1 cellular context compared by ENCODE assay signal in the genomic region with DNA sequence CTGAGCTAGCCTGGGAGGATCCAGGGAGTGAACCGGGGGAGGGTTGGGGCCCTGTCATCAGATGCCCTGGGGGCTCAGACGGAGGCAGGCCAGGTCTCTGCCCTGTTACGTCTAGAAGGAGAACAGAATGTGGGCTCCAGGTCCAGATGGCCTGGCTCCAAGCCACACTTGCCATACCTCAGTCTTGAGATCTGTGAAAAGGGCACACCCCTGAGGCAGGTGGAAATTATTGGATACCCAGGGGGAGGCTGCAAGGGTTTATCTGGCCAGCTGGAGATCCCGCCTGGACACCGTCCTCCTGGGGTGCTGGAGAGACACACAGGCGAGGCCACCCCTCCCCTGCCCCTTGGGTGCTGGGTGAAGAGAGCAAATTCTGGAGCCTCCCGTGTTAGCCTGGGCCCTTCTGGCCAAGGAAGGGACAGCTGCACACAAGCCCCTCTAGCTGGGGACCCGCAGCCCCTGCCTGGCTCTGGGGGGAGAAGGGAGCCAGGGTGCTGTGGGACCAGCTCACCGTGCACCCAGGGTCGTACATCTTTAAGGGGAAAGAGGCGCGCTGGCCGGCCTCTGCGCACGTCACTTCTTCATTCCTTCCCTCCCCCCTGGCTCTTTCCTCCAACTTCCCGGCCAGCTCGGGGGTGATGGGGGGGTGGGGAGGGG.
TF ChIP-seq lines count a peak whose summit lies in the region.

No MANE protein-coding gene starts in this region.

TF ChIP-seq in A549, 52 proteins besides CTCF, POLR2A, EP300 and RAD21 (continued from another document):
- TF ChIP-seq MAZ (IDR thresholded peaks at IDR 0.05; ENCODE audit: borderline replicate concordance, low read depth, low read length) (no peak), CHD4 (IDR thresholded peaks at IDR 0.05; ENCODE audit: borderline replicate concordance) (peak; percentile 73; the same call in 1 of the 2 replicates), MYC (IDR thresholded peaks at IDR 0.05; ENCODE audit: borderline replicate concordance, low read length) (no peak), GATA3 (IDR thresholded peaks at IDR 0.05; ENCODE audit: borderline replicate concordance) (0 out of 2 replicates have a peak, but pooled peaks have one; percentile 11), CBX2 (IDR thresholded peaks at IDR 0.05; ENCODE audit: borderline replicate concordance, low read depth) (no peak), RNF2 (IDR thresholded peaks at IDR 0.05; ENCODE audit: borderline replicate concordance, low read depth) (no peak), ZNF302 (CRISPR knock-in tag; IDR thresholded peaks at IDR 0.05) (no peak)
